Comparison of ENCODE assay signal across 8 cellular contexts in the genomic region with DNA sequence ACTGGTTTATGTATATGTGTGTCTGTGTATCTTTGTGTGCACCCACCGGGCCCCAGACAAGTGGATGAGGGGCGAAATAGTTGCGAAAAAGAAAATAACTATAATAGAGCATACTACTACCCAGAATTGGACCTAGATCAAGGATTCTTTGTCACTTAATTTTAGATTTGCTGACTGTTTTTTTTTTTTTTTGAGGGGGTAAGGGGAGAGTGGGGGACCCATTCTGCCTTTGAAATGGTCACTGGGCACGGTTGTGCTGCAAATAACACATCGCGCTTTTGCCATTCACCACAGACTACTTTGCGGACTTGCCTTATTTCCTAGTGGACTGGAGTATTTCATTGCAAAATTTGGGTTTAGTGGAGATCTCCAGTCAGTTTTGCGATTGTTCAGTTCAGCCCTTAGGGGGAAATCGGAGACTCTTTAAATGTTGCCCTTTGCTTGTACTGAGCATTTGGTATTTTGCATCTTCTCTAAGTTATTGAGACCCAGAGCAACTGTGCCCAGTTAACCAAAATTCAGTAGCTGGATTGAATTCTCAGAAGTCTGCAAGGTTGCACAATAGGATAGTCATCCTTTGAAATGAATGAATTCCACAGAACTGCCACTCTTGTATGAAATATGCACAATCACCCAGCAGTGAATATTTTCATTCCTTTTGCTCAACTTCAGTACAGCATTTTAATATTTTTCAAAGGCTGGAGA. TPM values are rescaled to one million over a fixed set of nuclear protein-coding genes. Genes with fewer than 3 reads are reported as not detected.
DNase-seq lines count a peak whose midpoint lies in the region; ATAC-seq and TF ChIP-seq lines count a peak whose summit lies in the region.

No MANE protein-coding gene starts in this region.

- peaks cover 47% of the 10 kb centered on the region for H3K36me3 Mint-ChIP-seq in CD8-positive, alpha-beta T cell
- H3K36me3 Mint-ChIP-seq in effector memory CD8-positive, alpha-beta T cell (ENCODE audit: insufficient read depth) = peaks cover 37% of the 10 kb centered on the region
- peaks cover 28% of the 10 kb centered on the region for H3K36me3 Mint-ChIP-seq in neural progenitor cell

- intact Hi-C loops in CD8-positive, alpha-beta T cell (cut with DNase I, micrococcal nuclease) = loop anchor here (1.0 to 10.0 kb wide), 17 partner anchors 9 to 1907 kb away; partner anchors contain the start of genes E2F6 (in 1 of the 2), LPIN1 (in 1 of the 2), PDIA6 (in 1 of the 2) and SLC66A3 (in 1 of the 2)
- intact Hi-C loops in OCI-LY7 (cut with micrococcal nuclease; ENCODE audit: unreplicated experiment) = loop anchor here (1.0 to 5.0 kb wide), 7 partner anchors 9 to 972 kb away; partner anchors contain the start of gene LPIN1

- H3K4me2 ChIP-seq in OCI-LY7 (ENCODE audit: low read length) (peak overlapping the region; percentile 99), neural progenitor cell (peak overlapping the region; percentile 94)

- peak overlapping the region; percentile 75 for H3K4me3 ChIP-seq in CD8-positive, alpha-beta T cell (ENCODE audit: low read depth, low read length)
- H3K4me3 ChIP-seq in OCI-LY7 (ENCODE audit: low read depth, low read length, poor library complexity, severe bottlenecking) = peak overlapping the region; percentile 81
- H3K4me3 ChIP-seq in neural progenitor cell = peak overlapping the region; percentile 94

- peaks cover 68% of the 10 kb centered on the region for H3K4me1 Mint-ChIP-seq in CD8-positive, alpha-beta T cell (ENCODE audit: low read depth)
- H3K4me1 Mint-ChIP-seq in effector memory CD8-positive, alpha-beta T cell (ENCODE audit: low read depth in 2 of 2) = peaks cover 57 to 73% of the 10 kb centered on the region in 2 donors
- peaks cover 56% of the 10 kb centered on the region for H3K4me1 Mint-ChIP-seq in neural progenitor cell

- H3F3A ChIP-seq in neural progenitor cell (ENCODE audit: low read depth) = peaks cover 37% of the 10 kb centered on the region

- H3K9ac ChIP-seq in neural progenitor cell = peak overlapping the region; percentile 9

- no TSS peak for BruUV-seq in OCI-LY7 (replicated peaks; lab: Mats Ljungman, UMichigan)

- H4K20me1 ChIP-seq in OCI-LY7 (ENCODE audit: insufficient read depth, low read length) (0 out of 2 replicates have a peak, but pooled peaks cover 5% of the 10 kb centered on the region), neural progenitor cell (ENCODE audit: low read depth) (peaks cover 55% of the 10 kb centered on the region)

- no peaks in the 10 kb centered on the region for H3K9me3 Mint-ChIP-seq in CD8-positive, alpha-beta T cell
- no peaks in the 10 kb centered on the region for H3K9me3 Mint-ChIP-seq in effector memory CD8-positive, alpha-beta T cell
- H3K9me3 Mint-ChIP-seq in neural progenitor cell = no peaks in the 10 kb centered on the region

- no peaks in the 10 kb centered on the region for H3K9me2 ChIP-seq in OCI-LY7 (ENCODE audit: insufficient read depth, low read length)

- no peak for DNase-seq in CD8-positive, alpha-beta T cell
- DNase-seq in OCI-LY7 (ENCODE audit: low spot score) (no peak), neural progenitor cell (ENCODE audit: low spot score) (peak; percentile 7), superior temporal gyrus (ENCODE audit: extremely low spot score) (no peak), OCI-M2 (lab: John Stamatoyannopoulos, UW; ENCODE audit: unreplicated experiment) (no peak)
- no peak for DNase-seq in effector memory CD8-positive, alpha-beta T cell

- peaks cover 45% of the 10 kb centered on the region for H3K4me1 ChIP-seq in CD8-positive, alpha-beta T cell (ENCODE audit: insufficient read depth, low read length)
- H3K4me1 ChIP-seq in OCI-LY7 (ENCODE audit: insufficient read depth, low read length, poor library complexity, severe bottlenecking) (peaks cover 43% of the 10 kb centered on the region), neural progenitor cell (peaks cover 29% of the 10 kb centered on the region)

- no peaks in the 10 kb centered on the region; the same call in 1 of the 2 replicates for H3K79me2 ChIP-seq in OCI-LY7 (ENCODE audit: insufficient read depth, low read depth, low read length)
- peaks cover 70% of the 10 kb centered on the region for H3K79me2 ChIP-seq in neural progenitor cell (ENCODE audit: low read depth)

- CTCF ChIA-PET in CD8-positive, alpha-beta T cell (lab: Charles Lee) = interaction anchor here (1.0 to 3.2 kb wide), 5 partner anchors 18 to 855 kb away, joined by 3 to 25 read pairs (median 5); no protein-coding TSS in a partner anchor
- CTCF ChIA-PET in OCI-LY7 (lab: Charles Lee; ENCODE audit: unreplicated experiment) = no interaction called here

- no peak for TF ChIP-seq CTCF in CD8-positive, alpha-beta T cell (IDR thresholded peaks at IDR 0.05)
- TF ChIP-seq CTCF in OCI-LY7 (conservative IDR thresholded peaks at IDR 0.05; ENCODE audit: low read length) (no peak), neural progenitor cell (IDR thresholded peaks at IDR 0.05) (no peak)

- POLR2A ChIA-PET in CD8-positive, alpha-beta T cell (lab: Charles Lee) = no interaction called here
- POLR2A ChIA-PET in OCI-LY7 (lab: Charles Lee) = interaction anchor here (1.0 to 1.5 kb wide), 4 partner anchors 9 to 213 kb away, joined by 3 to 5 read pairs (median 4); no protein-coding TSS in a partner anchor

- H3K9me3 ChIP-seq in CD8-positive, alpha-beta T cell (ENCODE audit: low read length) = no peaks in the 10 kb centered on the region
- no peaks in the 10 kb centered on the region for H3K9me3 ChIP-seq in OCI-LY7 (ENCODE audit: low read length)
- no peaks in the 10 kb centered on the region for H3K9me3 ChIP-seq in neural progenitor cell (ENCODE audit: low read depth)

- H3K36me3 ChIP-seq in CD8-positive, alpha-beta T cell (ENCODE audit: insufficient read depth, low read length) = no peaks in the 10 kb centered on the region
- H3K36me3 ChIP-seq in OCI-LY7 (ENCODE audit: insufficient read depth, low read length) (no peaks in the 10 kb centered on the region), neural progenitor cell (peaks cover 5% of the 10 kb centered on the region)

- no peak for ATAC-seq in CD8-positive, alpha-beta T cell
- no peak for ATAC-seq in effector memory CD8-positive, alpha-beta T cell (replicated peaks)
- ATAC-seq in HG03469 (IDR thresholded peaks at IDR 0.05; ENCODE audit: unreplicated experiment) (no peak), HG03442 (IDR thresholded peaks at IDR 0.05; ENCODE audit: unreplicated experiment) (no peak)

- H3K27me3 ChIP-seq in CD8-positive, alpha-beta T cell (ENCODE audit: insufficient read depth, low read length) = no peaks in the 10 kb centered on the region
- no peaks in the 10 kb centered on the region for H3K27me3 ChIP-seq in neural progenitor cell

- H2AFZ ChIP-seq in OCI-LY7 (ENCODE audit: low read length) (no peak overlapping the region), neural progenitor cell (replicated peaks) (no peak overlapping the region)

- no peaks in the 10 kb centered on the region for H3K27me3 Mint-ChIP-seq in CD8-positive, alpha-beta T cell (ENCODE audit: low read depth)
- H3K27me3 Mint-ChIP-seq in effector memory CD8-positive, alpha-beta T cell = no peaks in the 10 kb centered on the region
- H3K27me3 Mint-ChIP-seq in neural progenitor cell (ENCODE audit: insufficient read depth, low read depth) = peaks cover 9% of the 10 kb centered on the region

- peak overlapping the region; percentile 97 for H3K4me3 Mint-ChIP-seq in CD8-positive, alpha-beta T cell
- H3K4me3 Mint-ChIP-seq in effector memory CD8-positive, alpha-beta T cell = peak overlapping the region; percentile 98 to 100
- H3K4me3 Mint-ChIP-seq in neural progenitor cell = peak overlapping the region; percentile 99

- H3K27ac Mint-ChIP-seq in CD8-positive, alpha-beta T cell = peak overlapping the region; percentile 93
- peak overlapping the region; percentile 96 to 97 for H3K27ac Mint-ChIP-seq in effector memory CD8-positive, alpha-beta T cell
- H3K27ac Mint-ChIP-seq in neural progenitor cell = peak overlapping the region; percentile 94

- H3K27ac ChIP-seq in CD8-positive, alpha-beta T cell (ENCODE audit: low read depth, low read length) = no peak overlapping the region
- no peak overlapping the region for H3K27ac ChIP-seq in OCI-LY7 (ENCODE audit: low read depth, low read length, poor library complexity, severe bottlenecking)
- H3K27ac ChIP-seq in neural progenitor cell = peak overlapping the region; percentile 57

RNA-seq across cellular contexts. Expression of gene TRIB2, which starts 2.8 kb away (rescaled TPM):
- 10 to 100 TPM; 46.6 to 54.4 TPM for total RNA-seq in CD8-positive, alpha-beta T cell
- 11.8 and 18.8 TPM in 2 replicates for total RNA-seq in OCI-LY7 (2014; rRNA removed; shearing (Covaris generic))
- total RNA-seq in OCI-LY7 (2022) (25.5 and 26.0 TPM in 2 replicates), neural progenitor cell (ENCODE audit: low replicate concordance) (68.8 and 74.4 TPM in 2 replicates)
